In genomic region chr7:47852330-47853245, GRCh38 we compare ENCODE assay signal across 1 cellular context.
TF ChIP-seq lines count a peak whose summit lies in the region.

No MANE protein-coding gene starts in this region.

TF ChIP-seq in H1, 55 proteins besides CTCF, POLR2A, EP300 and RAD21 (continued from another document):
- TF ChIP-seq CBX5 (IDR thresholded peaks at IDR 0.05; ENCODE audit: low read depth, low read length) (no peak), E2F6 (IDR thresholded peaks at IDR 0.05) (no peak), KDM5A (IDR thresholded peaks at IDR 0.05; ENCODE audit: low read length) (no peak), KDM4A (IDR thresholded peaks at IDR 0.05; ENCODE audit: low read depth, low read length, severe bottlenecking) (no peak), TBP (IDR thresholded peaks at IDR 0.05; ENCODE audit: low read depth, low read length) (no peak), SP1 (IDR thresholded peaks at IDR 0.05; ENCODE audit: low read depth, low read length) (no peak), ATF3 (IDR thresholded peaks at IDR 0.05; ENCODE audit: insufficient read depth, low read depth, low read length) (no peak), TEAD4 (IDR thresholded peaks at IDR 0.05; ENCODE audit: low read depth, low read length) (no peak), JUN (IDR thresholded peaks at IDR 0.05; ENCODE audit: low read depth, low read length) (no peak), TAF1 (IDR thresholded peaks at IDR 0.05; ENCODE audit: low read depth, low read length) (no peak), CHD2 (IDR thresholded peaks at IDR 0.05; ENCODE audit: low read length) (no peak), NRF1 (IDR thresholded peaks at IDR 0.05; ENCODE audit: low read depth, low read length) (no peak), USF2 (IDR thresholded peaks at IDR 0.05; ENCODE audit: low read length) (no peak), SIN3A (conservative IDR thresholded peaks at IDR 0.05 in 1 of 2, IDR thresholded peaks at IDR 0.05 in 1 of 2; ENCODE audit: low read depth in 1 of 2, low read length in 2 of 2) (no peak), SRF (IDR thresholded peaks at IDR 0.05; ENCODE audit: low read depth, low read length) (no peak)
